Comparison of ENCODE assay signal across 35 cellular contexts in genomic region chrX:7399373-7399772, GRCh38.
DNase-seq lines count a peak whose midpoint lies in the region; ATAC-seq, FAIRE-seq and TF ChIP-seq lines count a peak whose summit lies in the region.
"Had no signal": no experiment of that assay in that cellular context is flagged by ENCODE, and none has a peak within 500 bp of the region (broad histone marks: within the 10 kb centered on the region; RNA-seq: fewer than 3 reads in every experiment).

No MANE protein-coding gene starts in this region.

- H3K27ac Mint-ChIP-seq in astrocyte (ENCODE audit: unreplicated experiment): no peak overlapping the region
- H3K27ac Mint-ChIP-seq: B cell; CD4-positive, alpha-beta memory T cell; CD4-positive, alpha-beta T cell; CD4-positive, CD25-positive, alpha-beta regulatory T cell; CD8-positive, alpha-beta memory T cell; CD8-positive, alpha-beta T cell had no signal

- in situ Hi-C loops in IMR-90 (cut with MboI; ENCODE audit: low sequenced_read_pairs): no loop called here

- POLR2A ChIA-PET in IMR-90 (lab: Charles Lee; ENCODE audit: unreplicated experiment) (no interaction called here), H1 (lab: Charles Lee; ENCODE audit: partially characterized antibody) (no interaction called here)

- TF ChIP-seq CTCF in IMR-90 (conservative IDR thresholded peaks at IDR 0.05; ENCODE audit: low read depth, low read length): no peak
- TF ChIP-seq CTCF in astrocyte (IDR thresholded peaks at IDR 0.05; ENCODE audit: insufficient read depth, low read depth, low read length): no peak
- TF ChIP-seq CTCF in H1 (IDR thresholded peaks at IDR 0.05; ENCODE audit: control extremely low read depth in 1 of 3, insufficient read depth in 1 of 3, low read depth in 1 of 3, low read length in 3 of 3): no peak

- H4K20me1 ChIP-seq in IMR-90 (ENCODE audit: insufficient read depth, low read length): no peaks in the 10 kb centered on the region
- no peaks in the 10 kb centered on the region for H4K20me1 ChIP-seq in astrocyte (ENCODE audit: insufficient read depth, low read length)
- H4K20me1 ChIP-seq in H1 (replicated peaks in 1 of 2; ENCODE audit: control insufficient read depth in 1 of 2, insufficient read depth in 2 of 2, low read length in 2 of 2): no peaks in the 10 kb centered on the region
- H4K20me1 ChIP-seq: BLaER1; BLaER1 treated with 17β-estradiol and CSF1 and Interleukin-3, amounts not matched to agents 10 nM and 100 nM had no signal

- H3K23me2 ChIP-seq in H1 (ENCODE audit: low read depth, low read length): no peaks in the 10 kb centered on the region

- H3K18ac ChIP-seq in IMR-90 (ENCODE audit: low read depth, low read length) (no peak overlapping the region), H1 (ENCODE audit: extremely low read depth, low read length) (no peak overlapping the region)

- no peak overlapping the region for H4K8ac ChIP-seq in IMR-90 (ENCODE audit: low read depth in 2 of 2, low read length in 2 of 2)
- no peak overlapping the region for H4K8ac ChIP-seq in H1 (ENCODE audit: extremely low read depth, insufficient read depth, low read length)

- no peak overlapping the region for H3K14ac ChIP-seq in IMR-90 (replicated peaks; ENCODE audit: low read depth, low read length)
- H3K14ac ChIP-seq in H1 (ENCODE audit: insufficient read length): no peak overlapping the region

- no peaks in the 10 kb centered on the region for H3K27me3 ChIP-seq in IMR-90 (ENCODE audit: control insufficient read depth, insufficient read depth, low read length)
- H3K27me3 ChIP-seq in astrocyte (ENCODE audit: insufficient read depth, low read length): no peaks in the 10 kb centered on the region
- H3K27me3 ChIP-seq in H1 (replicated peaks in 1 of 4; ENCODE audit: control insufficient read depth in 3 of 4, extremely low read depth in 1 of 4, insufficient read depth in 3 of 4, low read length in 3 of 4): no peaks in the 10 kb centered on the region
- H3K27me3 ChIP-seq: BE2C; BLaER1; BLaER1 treated with 17β-estradiol and CSF1 and Interleukin-3, amounts not matched to agents 10 nM and 100 nM had no signal

- DNase-seq in IMR-90: no peak
- no peak for DNase-seq in astrocyte (ENCODE audit: low read depth)
- no peak for DNase-seq in H1 (ENCODE audit: low read depth in 1 of 2, low spot score in 2 of 2)
- no peak for DNase-seq in GDM1 (lab: John Stamatoyannopoulos, UW)
- DNase-seq in urothelium cell line (ENCODE audit: low spot score): no peak
- DNase-seq: 8988T; ACHN; AML-193; BE2C; C1 segment of cervical spinal cord; Caco-2; Calu3; CD4-positive, alpha-beta memory T cell; CD4-positive, alpha-beta T cell; CD4-positive, CD25-positive, alpha-beta regulatory T cell; CD8-positive, alpha-beta memory T cell; CD8-positive, alpha-beta T cell; COR-L47; DMS 273 treated with DMSO at 0.1 percent for 48 hours; DMS153; DMS53; DMS79; DMS79 treated with DMSO at 0.1 percent for 48 hours; DND-41; EL had no signal

- H2BK20ac ChIP-seq in IMR-90 (ENCODE audit: low read depth, low read length) (no peak overlapping the region), H1 (ENCODE audit: low read length) (no peak overlapping the region)

- no peaks in the 10 kb centered on the region for H3K4me1 ChIP-seq in IMR-90 (ENCODE audit: control insufficient read depth, insufficient read depth, low read length)
- H3K4me1 ChIP-seq in astrocyte (ENCODE audit: insufficient read depth, low read length): no peaks in the 10 kb centered on the region
- H3K4me1 ChIP-seq in H1 (replicated peaks in 1 of 4; ENCODE audit: control insufficient read depth in 3 of 4, insufficient read depth in 4 of 4, low read length in 3 of 4): no peaks in the 10 kb centered on the region
- H3K4me1 ChIP-seq: A549; BE2C; BLaER1; BLaER1 treated with 17β-estradiol and CSF1 and Interleukin-3, amounts not matched to agents 10 nM and 100 nM; Caco-2 had no signal

- H3K4me2 ChIP-seq in IMR-90 (ENCODE audit: low read depth, low read length) (no peak overlapping the region), astrocyte (ENCODE audit: low read length) (no peak overlapping the region), H1 (ENCODE audit: insufficient read depth in 1 of 2, low read depth in 2 of 2, low read length in 2 of 2) (no peak overlapping the region)
- H3K4me2 ChIP-seq: A549; BLaER1; BLaER1 treated with 17β-estradiol and CSF1 and Interleukin-3, amounts not matched to agents 10 nM and 100 nM had no signal

- H2BK5ac ChIP-seq in IMR-90 (ENCODE audit: low read depth, low read length, poor library complexity, severe bottlenecking) (no peak overlapping the region), H1 (ENCODE audit: low read depth, low read length) (no peak overlapping the region)

- CTCF ChIA-PET in IMR-90 (lab: Yijun Ruan, JAX): no interaction called here
- CTCF ChIA-PET in H1 (lab: Charles Lee; ENCODE audit: partially characterized antibody): no interaction called here

- intact Hi-C loops in IMR-90 (cut with micrococcal nuclease): no loop called here

- H3K56ac ChIP-seq in IMR-90 (ENCODE audit: extremely low read depth, insufficient read depth, low read length): no peak overlapping the region
- H3K56ac ChIP-seq in H1 (replicated peaks; ENCODE audit: insufficient read length, low read depth, low read length): no peak overlapping the region

- WGBS in IMR-90 (ENCODE audit: extremely low coverage in 2 of 2, insufficient read length in 1 of 2), 2 experiments: no CpG with 5 or more reads among the region's 2 CpGs
- WGBS in H1 (ENCODE audit: extremely low coverage in 1 of 2, insufficient coverage in 1 of 2, insufficient read length in 1 of 2, insufficient replicate concordance in 2 of 2, low coverage in 1 of 2, low lambda C conversion rate in 2 of 2, missing lambda C conversion rate in 1 of 2), 2 experiments: 100% methylated on average over 2 of the region's 2 CpGs; no CpG with 5 or more reads in 1 of the 2 experiments

- H3K36me3 Mint-ChIP-seq in astrocyte (ENCODE audit: low read depth, unreplicated experiment): no peaks in the 10 kb centered on the region
- H3K36me3 Mint-ChIP-seq: CD14-positive monocyte; CD4-positive, alpha-beta memory T cell; CD4-positive, CD25-positive, alpha-beta regulatory T cell; CD8-positive, alpha-beta memory T cell; CD8-positive, alpha-beta T cell had no signal

- peaks cover 2% of the 10 kb centered on the region for H3K9me3 Mint-ChIP-seq in astrocyte (ENCODE audit: unreplicated experiment)
- H3K9me3 Mint-ChIP-seq: CD8-positive, alpha-beta T cell had no signal

- BruUV-seq in IMR-90 (replicated peaks; lab: Mats Ljungman, UMichigan): no TSS peak

- H3K4ac ChIP-seq in IMR-90 (ENCODE audit: low read depth, low read length): no peak overlapping the region
- H3K4ac ChIP-seq in H1 (replicated peaks; ENCODE audit: insufficient read length, low read depth, low read length): no peak overlapping the region

- dilution Hi-C loops in IMR-90 (cut with HindIII; ENCODE audit: low sequenced_read_pairs, unreplicated experiment): no loop called here

- H2BK15ac ChIP-seq in IMR-90 (ENCODE audit: low read depth, low read length) (no peak overlapping the region), H1 (ENCODE audit: low read length) (no peak overlapping the region)

- no peak overlapping the region for H3K9ac ChIP-seq in IMR-90 (ENCODE audit: low read depth, low read length)
- no peak overlapping the region for H3K9ac ChIP-seq in astrocyte (ENCODE audit: low read length)
- H3K9ac ChIP-seq in H1 (replicated peaks in 1 of 4; ENCODE audit: extremely low read depth in 1 of 4, low read depth in 3 of 4, low read length in 3 of 4): no peak overlapping the region
- H3K9ac ChIP-seq: BLaER1; BLaER1 treated with 17β-estradiol and CSF1 and Interleukin-3, amounts not matched to agents 10 nM and 100 nM had no signal

- H3K4me3 Mint-ChIP-seq in astrocyte (ENCODE audit: unreplicated experiment): no peak overlapping the region
- H3K4me3 Mint-ChIP-seq: B cell; CD14-positive monocyte; CD4-positive, alpha-beta memory T cell; CD4-positive, alpha-beta T cell; CD4-positive, CD25-positive, alpha-beta regulatory T cell; CD8-positive, alpha-beta memory T cell; CD8-positive, alpha-beta T cell had no signal

- TF ChIP-seq EP300 in H1 (IDR thresholded peaks at IDR 0.05; ENCODE audit: borderline replicate concordance in 1 of 2, low read depth in 2 of 2, low read length in 2 of 2): no peak

- H3K79me2 ChIP-seq in astrocyte (ENCODE audit: insufficient read depth, low read length) (no peaks in the 10 kb centered on the region), H1 (ENCODE audit: control insufficient read depth in 1 of 2, insufficient read depth in 2 of 2, low read length in 2 of 2) (no peaks in the 10 kb centered on the region)

- H2BK12ac ChIP-seq in H1 (ENCODE audit: low read depth, low read length): no peak overlapping the region

- H2AK5ac ChIP-seq in IMR-90 (ENCODE audit: low read depth, low read length) (no peak overlapping the region), H1 (ENCODE audit: low read depth, low read length) (no peak overlapping the region)

- H3K79me1 ChIP-seq in IMR-90 (ENCODE audit: low read depth in 1 of 2, low read length in 2 of 2): no peaks in the 10 kb centered on the region
- no peaks in the 10 kb centered on the region for H3K79me1 ChIP-seq in H1 (ENCODE audit: low read depth, low read length)

- TF ChIP-seq RAD21 in IMR-90 (IDR thresholded peaks at IDR 0.05; ENCODE audit: low read length): no peak
- TF ChIP-seq RAD21 in H1 (IDR thresholded peaks at IDR 0.05 in 1 of 2, conservative IDR thresholded peaks at IDR 0.05 in 1 of 2; ENCODE audit: low read depth in 2 of 2, low read length in 2 of 2): no peak

- H3K4me3 ChIP-seq in IMR-90 (ENCODE audit: insufficient read depth, low read depth, low read length): no peak overlapping the region
- no peak overlapping the region for H3K4me3 ChIP-seq in astrocyte (ENCODE audit: insufficient read depth, low read depth, low read length)
- H3K4me3 ChIP-seq in H1 (ENCODE audit: extremely low read depth in 1 of 4, insufficient read depth in 2 of 4, low read depth in 3 of 4, low read length in 4 of 4): no peak overlapping the region
- H3K4me3 ChIP-seq: A549; BLaER1; BLaER1 treated with 17β-estradiol and CSF1 and Interleukin-3, amounts not matched to agents 10 nM and 100 nM had no signal

- no peak overlapping the region for H3K23ac ChIP-seq in IMR-90 (ENCODE audit: low read depth, low read length)
- no peak overlapping the region for H3K23ac ChIP-seq in H1 (ENCODE audit: insufficient read length)

- H3K27ac ChIP-seq in IMR-90 (ENCODE audit: insufficient read depth, low read length) (no peak overlapping the region), astrocyte (ENCODE audit: low read depth, low read length) (no peak overlapping the region), H1 (ENCODE audit: low read depth, low read length) (no peak overlapping the region)
- H3K27ac ChIP-seq: 22Rv1; A549; BLaER1; BLaER1 treated with 17β-estradiol and CSF1 and Interleukin-3, amounts not matched to agents 10 nM and 100 nM; C4-2B had no signal

- H3K9me3 ChIP-seq in IMR-90 (ENCODE audit: control insufficient read depth, insufficient read depth, low read length) (no peaks in the 10 kb centered on the region; the same call in 1 of the 2 replicates), astrocyte (ENCODE audit: insufficient read depth, low read depth, low read length) (no peaks in the 10 kb centered on the region), H1 (ENCODE audit: insufficient read depth in 2 of 2, low read depth in 1 of 2, low read length in 1 of 2) (no peaks in the 10 kb centered on the region)
- H3K9me3 ChIP-seq: A549, BE2C, BLaER1, Caco-2 had no signal

- H3K4me1 Mint-ChIP-seq in astrocyte (ENCODE audit: low read depth, unreplicated experiment): no peaks in the 10 kb centered on the region
- H3K4me1 Mint-ChIP-seq: B cell; CD14-positive monocyte; CD4-positive, alpha-beta memory T cell; CD4-positive, CD25-positive, alpha-beta regulatory T cell; CD8-positive, alpha-beta memory T cell had no signal

- no peaks in the 10 kb centered on the region for H3K27me3 Mint-ChIP-seq in astrocyte (ENCODE audit: low read depth, unreplicated experiment)
- H3K27me3 Mint-ChIP-seq: CD4-positive, alpha-beta memory T cell; CD4-positive, CD25-positive, alpha-beta regulatory T cell had no signal

- H3K36me3 ChIP-seq in IMR-90 (ENCODE audit: control insufficient read depth, insufficient read depth, low read length) (no peaks in the 10 kb centered on the region), astrocyte (ENCODE audit: insufficient read depth, low read length) (no peaks in the 10 kb centered on the region), H1 (ENCODE audit: control insufficient read depth in 2 of 4, insufficient read depth in 4 of 4, low read length in 3 of 4) (no peaks in the 10 kb centered on the region)
- H3K36me3 ChIP-seq: BE2C; BLaER1; BLaER1 treated with 17β-estradiol and CSF1 and Interleukin-3, amounts not matched to agents 10 nM and 100 nM had no signal

- no peaks in the 10 kb centered on the region for H3K9me1 ChIP-seq in IMR-90 (ENCODE audit: insufficient read depth, low read length)

- H4K91ac ChIP-seq in IMR-90 (ENCODE audit: insufficient read depth, low read depth, low read length) (no peak overlapping the region), H1 (replicated peaks; ENCODE audit: insufficient read length, low read length) (no peak overlapping the region)

- no peak for TF ChIP-seq POLR2A in IMR-90 (IDR thresholded peaks at IDR 0.05; ENCODE audit: low read depth, low read length)
- no peak for TF ChIP-seq POLR2A in H1 (IDR thresholded peaks at IDR 0.05; ENCODE audit: control extremely low read depth in 1 of 2, low read depth in 2 of 2, low read length in 2 of 2)

- H2AK9ac ChIP-seq in IMR-90 (replicated peaks; ENCODE audit: low read depth, low read length, poor library complexity): no peak overlapping the region

- FAIRE-seq in astrocyte (lab: Jason Lieb, UNC): peak; percentile 39
- no peak for FAIRE-seq in H1 (lab: Jason Lieb, UNC)
- FAIRE-seq in urothelium cell line (lab: Jason Lieb, UNC): no peak
- FAIRE-seq: A204.1, A549, D721Med had no signal

- H2AFZ ChIP-seq in IMR-90 (replicated peaks; ENCODE audit: low read length, poor library complexity) (no peak overlapping the region), astrocyte (ENCODE audit: low read depth, low read length) (no peak overlapping the region), H1 (ENCODE audit: low read length) (no peak overlapping the region)

- ATAC-seq in IMR-90 (ENCODE audit: low read depth) (no peak), SK-N-SH treated with all-trans-retinoic acid at 6 μM for 48 hours (no peak)
- ATAC-seq: A549; CD8-positive, alpha-beta T cell had no signal

- no peak overlapping the region for H4K5ac ChIP-seq in IMR-90 (ENCODE audit: low read depth, low read length)
- no peak overlapping the region for H4K5ac ChIP-seq in H1 (ENCODE audit: insufficient read length, low read depth, low read length)

- H2BK120ac ChIP-seq in IMR-90 (ENCODE audit: low read depth, low read length) (no peak overlapping the region), H1 (replicated peaks; ENCODE audit: low read depth, low read length) (no peak overlapping the region)
